Comparison of ENCODE assay signal across 6 cellular contexts in the genomic region with DNA sequence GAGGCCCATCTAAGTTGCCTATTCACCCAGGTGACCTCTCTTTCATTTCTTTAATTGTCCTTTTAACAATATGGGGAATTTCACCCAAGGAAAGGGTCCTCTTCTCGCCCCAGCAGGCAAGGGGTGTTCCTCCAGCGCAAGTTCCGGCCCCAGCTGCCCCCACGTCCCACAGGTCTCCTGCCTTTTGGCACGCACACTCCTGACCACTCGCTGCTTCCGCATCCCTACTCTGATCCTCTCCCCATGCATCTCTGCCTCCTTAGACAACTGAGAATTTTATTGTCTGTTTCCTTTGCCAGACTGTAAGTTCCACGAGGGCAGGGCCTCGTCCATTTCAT. TPM values are rescaled to one million over a fixed set of nuclear protein-coding genes. Genes with fewer than 3 reads are reported as not detected.
DNase-seq lines count a peak whose midpoint lies in the region; ATAC-seq, FAIRE-seq and TF ChIP-seq lines count a peak whose summit lies in the region.

No MANE protein-coding gene starts in this region.

- no peaks in the 10 kb centered on the region; the same call in 1 of the 2 replicates for H3K27me3 ChIP-seq in H7 (ENCODE audit: control insufficient read depth, insufficient read depth, low read length)
- no peaks in the 10 kb centered on the region for H3K27me3 ChIP-seq in body of pancreas

- H3K4me1 Mint-ChIP-seq in nephron progenitor cell = peaks cover 44% of the 10 kb centered on the region

- peak overlapping the region; percentile 95 for H3K4me3 Mint-ChIP-seq in nephron progenitor cell

- H3K4me1 ChIP-seq in body of pancreas = peaks cover 30% of the 10 kb centered on the region

- intact Hi-C loops in body of pancreas (cut with DNase I) = no loop called here

- no peak for FAIRE-seq in HTR-8/SVneo (lab: Jason Lieb, UNC)

- no peak for TF ChIP-seq CTCF in body of pancreas (IDR thresholded peaks at IDR 0.05)
- no peak for TF ChIP-seq CTCF in nephron progenitor cell (IDR thresholded peaks at IDR 0.05)

- in situ Hi-C loops in KBM-7 (cut with MboI; ENCODE audit: low pct_unique_long_range_greater_than_20kb, low sequenced_read_pairs) = no loop called here

- peak; percentile 18 for ATAC-seq in body of pancreas

- H3K27me3 Mint-ChIP-seq in nephron progenitor cell (ENCODE audit: low read depth, poor library complexity) = peaks cover 23% of the 10 kb centered on the region

- no peak for TF ChIP-seq POLR2A in body of pancreas (IDR thresholded peaks at IDR 0.05)

- 42 to 43% methylated on average over 9 of the region's 9 CpGs for WGBS in body of pancreas, 2 donors

- H3K9me3 Mint-ChIP-seq in nephron progenitor cell = no peaks in the 10 kb centered on the region

- peak overlapping the region; percentile 73 for H3K27ac Mint-ChIP-seq in nephron progenitor cell

- H3K36me3 Mint-ChIP-seq in nephron progenitor cell (ENCODE audit: low read depth) = peaks cover 5% of the 10 kb centered on the region

- peak overlapping the region; percentile 75 to 92 (median 84) for H3K27ac ChIP-seq in body of pancreas

- no peaks in the 10 kb centered on the region for H3K9me3 ChIP-seq in body of pancreas

- H3K36me3 ChIP-seq in H7 (replicated peaks; ENCODE audit: control insufficient read depth, insufficient read depth, low read length) = no peaks in the 10 kb centered on the region; the same call in 1 of the 2 replicates
- no peaks in the 10 kb centered on the region for H3K36me3 ChIP-seq in body of pancreas (replicated peaks in 1 of 2; ENCODE audit: insufficient read depth in 1 of 2, low read depth in 2 of 2)

- H3K4me3 ChIP-seq in H7 (ENCODE audit: insufficient read depth, low read depth, low read length) = peak overlapping the region; percentile 88
- peak overlapping the region; percentile 95 to 99 for H3K4me3 ChIP-seq in body of pancreas

- DNase-seq in H7 (no peak), body of pancreas (peak in 1 of 4 donors; percentile 14), nephron progenitor cell (no peak), HTR-8/SVneo (ENCODE audit: insufficient read length, low spot score) (no peak), KBM-7 (no peak), occipital lobe (lab: John Stamatoyannopoulos, UW) (no peak)

RNA-seq across cellular contexts. Expression of gene ARPC2, which starts 0.7 kb away (rescaled TPM):
- total RNA-seq in H7 (2014; rRNA removed; shearing (Covaris generic)) = 146 and 167 TPM in 2 replicates
- total RNA-seq in body of pancreas (10 to 100 TPM; 68.6 to 96.2 TPM), occipital lobe (110 TPM)

RNA-seq across cellular contexts. Expression of gene GPBAR1, which starts 44.5 kb away (rescaled TPM):
- 0.11 TPM in 1 of 2 replicates, not detected in the other for total RNA-seq in H7 (2014; rRNA removed; shearing (Covaris generic))
- total RNA-seq in body of pancreas (10 to 100 TPM in 1 of 2 donors, 1 to 10 TPM in 1; 3.1 to 90.3 TPM), occipital lobe (not detected)

RNA-seq across cellular contexts. Expression of gene CXCR1, which starts 49.5 kb away (rescaled TPM):
- not detected in 2 replicates for total RNA-seq in H7 (2014; rRNA removed; shearing (Covaris generic))
- not detected for total RNA-seq in body of pancreas
- not detected for total RNA-seq in occipital lobe

RNA-seq across cellular contexts. Expression of gene AAMP, which starts 53.6 kb away (rescaled TPM):
- 139 and 141 TPM in 2 replicates for total RNA-seq in H7 (2014; rRNA removed; shearing (Covaris generic))
- total RNA-seq in body of pancreas = 100 to 1,000 TPM in 1 of 2 donors, 10 to 100 TPM in 1; 61.5 to 114 TPM
- total RNA-seq in occipital lobe = 105 TPM

RNA-seq across cellular contexts. Expression of gene PNKD, which starts 54.0 kb away (rescaled TPM):
- total RNA-seq in H7 (2014; rRNA removed; shearing (Covaris generic)) = 46.5 and 61.3 TPM in 2 replicates
- total RNA-seq in body of pancreas (10 to 100 TPM; 17.1 to 21.3 TPM), occipital lobe (18.2 TPM)
